In genomic region chr2:129877289-129877741, GRCh38 we compare ENCODE assay signal across 8 cellular contexts.
DNase-seq lines count a peak whose midpoint lies in the region; ATAC-seq and TF ChIP-seq lines count a peak whose summit lies in the region.

No MANE protein-coding gene starts in this region.

- 0% methylated on average over 9 to 19 of the region's 20 CpGs for WGBS in ovary, 3 donors

- no peaks in the 10 kb centered on the region for H3K27me3 Mint-ChIP-seq in activated naive CD8-positive, alpha-beta T cell treated with anti-CD3 and anti-CD28 coated beads for 36 hours

- H3K27me3 ChIP-seq in ovary: no peaks in the 10 kb centered on the region
- H3K27me3 ChIP-seq in thoracic aorta (replicated peaks; ENCODE audit: insufficient read depth): no peaks in the 10 kb centered on the region

- no peaks in the 10 kb centered on the region for H3K36me3 ChIP-seq in ovary
- H3K36me3 ChIP-seq in thoracic aorta: no peaks in the 10 kb centered on the region

- H3K9me3 ChIP-seq in ovary: no peaks in the 10 kb centered on the region
- no peaks in the 10 kb centered on the region for H3K9me3 ChIP-seq in thoracic aorta

- no peak for TF ChIP-seq EP300 in ovary (IDR thresholded peaks at IDR 0.05)

- H3K27ac ChIP-seq in ovary (peak overlapping the region in 1 of 2 donors; percentile 67), thoracic aorta (peak overlapping the region; percentile 69 to 70)

- peaks cover 6% of the 10 kb centered on the region for H3K4me1 Mint-ChIP-seq in activated naive CD8-positive, alpha-beta T cell treated with anti-CD3 and anti-CD28 coated beads for 36 hours

- DNase-seq in DMS153 (lab: John Stamatoyannopoulos, UW): peak; percentile 80
- DNase-seq in LNCaP clone FGC (ENCODE audit: low read depth): peak; percentile 30
- peak; percentile 21 for DNase-seq in SKM-1 (lab: John Stamatoyannopoulos, UW; ENCODE audit: unreplicated experiment)
- peak; percentile 70 for DNase-seq in activated naive CD8-positive, alpha-beta T cell treated with anti-CD3 and anti-CD28 coated beads for 36 hours
- DNase-seq in cardiac septum (ENCODE audit: low spot score): peak; percentile 94
- DNase-seq in ovary: peak; percentile 91 to 97 (median 95)
- DNase-seq in thoracic aorta (ENCODE audit: low spot score): peak; percentile 90

- peak overlapping the region; percentile 93 for H3K4me3 Mint-ChIP-seq in activated naive CD8-positive, alpha-beta T cell treated with anti-CD3 and anti-CD28 coated beads for 36 hours

- TF ChIP-seq POLR2A in ovary (IDR thresholded peaks at IDR 0.05): peak; percentile 22

- peak overlapping the region; percentile 88 for H3K27ac Mint-ChIP-seq in activated naive CD8-positive, alpha-beta T cell treated with anti-CD3 and anti-CD28 coated beads for 36 hours

- H3K4me3 ChIP-seq in LNCaP clone FGC (ENCODE audit: low read depth, low read length): peak overlapping the region; percentile 59
- H3K4me3 ChIP-seq in ovary: peak overlapping the region; percentile 75
- H3K4me3 ChIP-seq in thoracic aorta: peak overlapping the region; percentile 97

- intact Hi-C loops in cardiac septum (cut with DNase I): loop anchor here (10.0 kb wide), 1 partner anchor 307 kb away; the partner anchor contains the start of genes MZT2B and SMPD4
- intact Hi-C loops in ovary (cut with DNase I): loop anchor here in 1 of 4 donors (5.0 kb wide), 1 partner anchor 460 kb away; no protein-coding TSS in a partner anchor

- peak; percentile 66 for ATAC-seq in GM21717 (IDR thresholded peaks at IDR 0.05; ENCODE audit: unreplicated experiment)
- ATAC-seq in thoracic aorta (ENCODE audit: insufficient number of reproducible peaks, low FRiP score, low read depth): peak; percentile 85

- TF ChIP-seq CTCF in LNCaP clone FGC (IDR thresholded peaks at IDR 0.05; ENCODE audit: control insufficient read depth, extremely low read depth, insufficient read depth) (no peak), ovary (IDR thresholded peaks at IDR 0.05) (no peak), thoracic aorta (IDR thresholded peaks at IDR 0.05) (no peak)

- peaks cover 3% of the 10 kb centered on the region for H3K4me1 ChIP-seq in ovary (ENCODE audit: insufficient read depth)
- peaks cover 7 to 8% of the 10 kb centered on the region in 2 donors for H3K4me1 ChIP-seq in thoracic aorta (ENCODE audit: control insufficient read depth in 1 of 2, low read depth in 2 of 2)

- H3K36me3 Mint-ChIP-seq in activated naive CD8-positive, alpha-beta T cell treated with anti-CD3 and anti-CD28 coated beads for 36 hours: no peaks in the 10 kb centered on the region

- no peaks in the 10 kb centered on the region for H3K9me3 Mint-ChIP-seq in activated naive CD8-positive, alpha-beta T cell treated with anti-CD3 and anti-CD28 coated beads for 36 hours

Comparison
In these comparisons a context has a peak if more than half of its experiments do, and no peak if none do; other contexts are left out.
1. DNase-seq: peak in every context shown above with its lines; median percentile 95 in ovary; 94 in cardiac septum; 90 in thoracic aorta; 80 in DMS153; 70 in activated naive CD8-positive, alpha-beta T cell treated with anti-CD3 and anti-CD28 coated beads for 36 hours; 30 in LNCaP clone FGC; 21 in SKM-1.